ENCODE assay signal across 22 cellular contexts in genomic region chr19:15216363-15216762, GRCh38. TPM values are rescaled to one million over a fixed set of nuclear protein-coding genes. Genes with fewer than 3 reads are reported as not detected.
"Had no signal": no experiment of that assay in that cellular context is flagged by ENCODE, and none has a peak within 500 bp of the region (broad histone marks: within the 10 kb centered on the region; RNA-seq: fewer than 3 reads in every experiment).

No MANE protein-coding gene starts in this region.

- H3K36me3 ChIP-seq: gastrocnemius medialis, neutrophil, pancreas, tibial artery had no signal

- H3K4me3 ChIP-seq: gastrocnemius medialis, pancreas, tibial artery had no signal

- H3K9me3 ChIP-seq: gastrocnemius medialis, neutrophil, pancreas, tibial artery had no signal

- H3K4me3 Mint-ChIP-seq: activated CD4-positive, alpha-beta memory T cell treated with anti-CD3 and anti-CD28 coated beads, Interleukin-2, amount 10 ng/mL, durations not matched to agents 7 days and 5 days; activated CD4-positive, alpha-beta T cell treated with anti-CD3 and anti-CD28 coated beads, Interleukin-2, amount 10 ng/mL, durations not matched to agents 24 days and 14 days; activated naive CD4-positive, alpha-beta T cell treated with anti-CD3 and anti-CD28 coated beads, Interleukin-2, amount 10 ng/mL, durations not matched to agents 7 days and 5 days; memory B cell; natural killer cell treated with Interleukin-12 subunit alpha and Interleukin-12 subunit beta and Interleukin-15 and Interleukin-18, amount 100 ng/mL, for 72 hours; stimulated activated naive CD8-positive, alpha-beta T cell treated with anti-CD3 and anti-CD28 coated beads, Interleukin-15, Interleukin-2, amounts not matched to agents 100 ng/mL and 50 ng/mL, for 24 hours; T-helper 2 cell treated with Interferon-gamma antibody and Interleukin-4, amounts not matched to agents 5 μg/mL and 100 μg/mL, for 36 hours had no signal

- H3K4me1 Mint-ChIP-seq: activated CD4-positive, alpha-beta memory T cell treated with anti-CD3 and anti-CD28 coated beads, Interleukin-2, amount 10 ng/mL, durations not matched to agents 7 days and 5 days; activated CD4-positive, alpha-beta T cell treated with anti-CD3 and anti-CD28 coated beads, Interleukin-2, amount 10 ng/mL, durations not matched to agents 24 days and 14 days; activated naive CD4-positive, alpha-beta T cell treated with anti-CD3 and anti-CD28 coated beads, Interleukin-2, amount 10 ng/mL, durations not matched to agents 7 days and 5 days; memory B cell had no signal

- H3K27ac Mint-ChIP-seq: activated CD4-positive, alpha-beta memory T cell treated with anti-CD3 and anti-CD28 coated beads, Interleukin-2, amount 10 ng/mL, durations not matched to agents 7 days and 5 days; activated CD4-positive, alpha-beta T cell treated with anti-CD3 and anti-CD28 coated beads, Interleukin-2, amount 10 ng/mL, durations not matched to agents 24 days and 14 days; activated naive CD4-positive, alpha-beta T cell treated with anti-CD3 and anti-CD28 coated beads, Interleukin-2, amount 10 ng/mL, durations not matched to agents 7 days and 5 days; memory B cell; natural killer cell treated with Interleukin-12 subunit alpha and Interleukin-12 subunit beta and Interleukin-15 and Interleukin-18, amount 100 ng/mL, for 72 hours; stimulated activated naive CD8-positive, alpha-beta T cell treated with anti-CD3 and anti-CD28 coated beads, Interleukin-15, Interleukin-2, amounts not matched to agents 100 ng/mL and 50 ng/mL, for 24 hours; T-helper 2 cell treated with Interferon-gamma antibody and Interleukin-4, amounts not matched to agents 5 μg/mL and 100 μg/mL, for 36 hours had no signal

- FAIRE-seq: islet of Langerhans, pancreas had no signal

- ATAC-seq: activated CD4-positive, CD25-positive, alpha-beta regulatory T cell treated with anti-CD3 and anti-CD28 coated beads, Interleukin-2, amount 50 U/mL, for 24 hours; gastrocnemius medialis; natural killer cell treated with Interleukin-12 subunit alpha and Interleukin-12 subunit beta and Interleukin-15 and Interleukin-18, amount 100 ng/mL, for 72 hours; pancreas; right cardiac atrium had no signal

- H3K27me3 Mint-ChIP-seq: stimulated activated naive CD8-positive, alpha-beta T cell treated with anti-CD3 and anti-CD28 coated beads, Interleukin-15, Interleukin-2, amounts not matched to agents 100 ng/mL and 50 ng/mL, for 24 hours had no signal

- H3K27ac ChIP-seq: neutrophil, pancreas, VCaP had no signal

- H3K9me3 Mint-ChIP-seq: activated CD4-positive, alpha-beta memory T cell treated with anti-CD3 and anti-CD28 coated beads, Interleukin-2, amount 10 ng/mL, durations not matched to agents 7 days and 5 days; activated CD4-positive, alpha-beta T cell treated with anti-CD3 and anti-CD28 coated beads, Interleukin-2, amount 10 ng/mL, durations not matched to agents 24 days and 14 days; activated naive CD4-positive, alpha-beta T cell treated with anti-CD3 and anti-CD28 coated beads, Interleukin-2, amount 10 ng/mL, durations not matched to agents 7 days and 5 days; memory B cell; natural killer cell treated with Interleukin-12 subunit alpha and Interleukin-12 subunit beta and Interleukin-15 and Interleukin-18, amount 100 ng/mL, for 72 hours; stimulated activated naive CD8-positive, alpha-beta T cell treated with anti-CD3 and anti-CD28 coated beads, Interleukin-15, Interleukin-2, amounts not matched to agents 100 ng/mL and 50 ng/mL, for 24 hours; T-helper 2 cell treated with Interferon-gamma antibody and Interleukin-4, amounts not matched to agents 5 μg/mL and 100 μg/mL, for 36 hours had no signal

- H3K27me3 ChIP-seq: gastrocnemius medialis, pancreas, tibial artery had no signal

- H3K4me1 ChIP-seq: pancreas had no signal

- DNase-seq: activated CD4-positive, alpha-beta memory T cell treated with anti-CD3 and anti-CD28 coated beads, Interleukin-2, amount 10 ng/mL, durations not matched to agents 7 days and 5 days; activated CD4-positive, alpha-beta T cell treated with anti-CD3 and anti-CD28 coated beads, Interleukin-2, amount 10 ng/mL, durations not matched to agents 24 days and 14 days; activated effector memory CD4-positive, alpha-beta T cell treated with anti-CD3 and anti-CD28 coated beads, Interleukin-2, amount 50 U/mL, for 16 hours; activated naive CD4-positive, alpha-beta T cell treated with anti-CD3 and anti-CD28 coated beads, Interleukin-2, amount 10 ng/mL, durations not matched to agents 7 days and 5 days; activated T-cell treated with anti-CD3 and anti-CD28 coated beads for 4 hours; amygdala; gastrocnemius medialis; pancreas; right cardiac atrium; stimulated activated CD4-positive, alpha-beta T cell treated with anti-CD3 and anti-CD28 coated beads, Interleukin-1b, Interleukin-23, amount 100 ng/mL, for 48 hours; substantia nigra; tibial artery had no signal

- H3K36me3 Mint-ChIP-seq: activated naive CD4-positive, alpha-beta T cell treated with anti-CD3 and anti-CD28 coated beads, Interleukin-2, amount 10 ng/mL, durations not matched to agents 7 days and 5 days; memory B cell; natural killer cell treated with Interleukin-12 subunit alpha and Interleukin-12 subunit beta and Interleukin-15 and Interleukin-18, amount 100 ng/mL, for 72 hours had no signal

RNA-seq across cellular contexts. Expression of gene NOTCH3, which starts 15.6 kb away (rescaled TPM):
- total RNA-seq: activated CD4-positive, alpha-beta memory T cell treated with anti-CD3 and anti-CD28 coated beads, Interleukin-2, amount 10 ng/mL, durations not matched to agents 7 days and 5 days; activated CD4-positive, alpha-beta T cell treated with anti-CD3 and anti-CD28 coated beads, Interleukin-2, amount 10 ng/mL, durations not matched to agents 24 days and 14 days; natural killer cell treated with Interleukin-12 subunit alpha and Interleukin-12 subunit beta and Interleukin-15 and Interleukin-18, amount 100 ng/mL, for 72 hours had no signal

RNA-seq across cellular contexts. Expression of gene EPHX3, which starts 15.9 kb away (rescaled TPM):
- total RNA-seq: gastrocnemius medialis, pulmonary artery endothelial cell, skeletal muscle tissue had no signal
